ENCODE assay signal across 17 cellular contexts in genomic region chr22:42401562-42402334, GRCh38. TPM values are rescaled to one million over a fixed set of nuclear protein-coding genes. Genes with fewer than 3 reads are reported as not detected.
DNase-seq lines count a peak whose midpoint lies in the region; ATAC-seq and TF ChIP-seq lines count a peak whose summit lies in the region.
"Had no signal": no experiment of that assay in that cellular context is flagged by ENCODE, and none has a peak within 500 bp of the region (broad histone marks: within the 10 kb centered on the region; RNA-seq: fewer than 3 reads in every experiment).

No MANE protein-coding gene starts in this region.

- H4K8ac ChIP-seq in H9 (replicated peaks; ENCODE audit: insufficient read length, low read depth, low read length) = no peak overlapping the region

- H3K36me3 ChIP-seq in H7 (replicated peaks; ENCODE audit: control insufficient read depth, insufficient read depth, low read length) (no peaks in the 10 kb centered on the region), brain microvascular endothelial cell (replicated peaks) (no peaks in the 10 kb centered on the region)
- H3K36me3 ChIP-seq: BE2C had no signal

- H3K27ac ChIP-seq in brain microvascular endothelial cell (no peak overlapping the region), H9 (ENCODE audit: insufficient read length, low read depth, low read length) (no peak overlapping the region)

- H3K4me2 ChIP-seq in H9 (ENCODE audit: insufficient read depth, insufficient read length, low read length) = no peak overlapping the region

- H2AK5ac ChIP-seq in H9 (ENCODE audit: insufficient read length, low read length) = no peak overlapping the region

- H4K20me1 ChIP-seq in H9 (ENCODE audit: control insufficient read depth, insufficient read depth, insufficient read length) = no peaks in the 10 kb centered on the region

- H3K27ac Mint-ChIP-seq in WTC11 = no peak overlapping the region
- peak overlapping the region; percentile 54 for H3K27ac Mint-ChIP-seq in nephron progenitor cell
- H3K27ac Mint-ChIP-seq in H9 = no peak overlapping the region; a peak in 2 of 7 replicates
- H3K27ac Mint-ChIP-seq: HFFc6 had no signal

- H3K9ac ChIP-seq in H9 (ENCODE audit: extremely low read depth, insufficient read length, low read length) = no peak overlapping the region

- in situ Hi-C loops in brain microvascular endothelial cell (cut with HindIII; ENCODE audit: low pct_ligation_motif_present, low sequenced_read_pairs) = no loop called here

- H3K9me3 Mint-ChIP-seq in WTC11 (no peaks in the 10 kb centered on the region), nephron progenitor cell (no peaks in the 10 kb centered on the region), H9 (no peaks in the 10 kb centered on the region; a peak in 1 of 5 replicates)
- H3K9me3 Mint-ChIP-seq: CD4-positive, alpha-beta memory T cell; HFFc6 had no signal

- no peak overlapping the region for H3K23ac ChIP-seq in H9 (ENCODE audit: insufficient read length, low read depth, low read length)

- H3K4me1 Mint-ChIP-seq in WTC11 = peaks cover 40% of the 10 kb centered on the region
- peaks cover 39% of the 10 kb centered on the region for H3K4me1 Mint-ChIP-seq in nephron progenitor cell
- peaks cover 30 to 44% of the 10 kb centered on the region in 2 experiments for H3K4me1 Mint-ChIP-seq in H9

- H3K4me1 ChIP-seq in H9 (ENCODE audit: insufficient read depth, low read length) = no peaks in the 10 kb centered on the region

- no peak overlapping the region for H3K4ac ChIP-seq in H9 (ENCODE audit: low read depth, low read length)

- H3K4me3 Mint-ChIP-seq in WTC11 (no peak overlapping the region), nephron progenitor cell (no peak overlapping the region), H9 (no peak overlapping the region; a peak in 1 of 5 replicates)
- H3K4me3 Mint-ChIP-seq: CD4-positive, alpha-beta memory T cell; HFFc6 had no signal

- no peak overlapping the region for H2BK120ac ChIP-seq in H9 (ENCODE audit: low read depth, low read length, poor library complexity, severe bottlenecking)

- no peak overlapping the region for H3K56ac ChIP-seq in H9 (ENCODE audit: insufficient read length, low read depth, low read length)

- no peak overlapping the region for H4K5ac ChIP-seq in H9 (ENCODE audit: insufficient read length, low read depth, low read length)

- ATAC-seq in WTC11 = peak; percentile 20; the same call in 1 of the 2 replicates

- no peak overlapping the region for H3K18ac ChIP-seq in H9 (ENCODE audit: insufficient read length, low read depth, low read length)

- POLR2A ChIA-PET in WTC11 (lab: Charles Lee) = no interaction called here

- H3K9me3 ChIP-seq in H9 (ENCODE audit: control insufficient read depth, low read depth, low read length) = no peaks in the 10 kb centered on the region
- H3K9me3 ChIP-seq: BE2C had no signal

- no peak overlapping the region for H2BK15ac ChIP-seq in H9 (ENCODE audit: low read depth, low read length)

- no peaks in the 10 kb centered on the region; the same call in 1 of the 2 replicates for H3K27me3 ChIP-seq in H7 (ENCODE audit: control insufficient read depth, insufficient read depth, low read length)
- peaks cover 5% of the 10 kb centered on the region for H3K27me3 ChIP-seq in brain microvascular endothelial cell (replicated peaks)
- H3K27me3 ChIP-seq in H9 (ENCODE audit: insufficient read depth, low read length) = no peaks in the 10 kb centered on the region
- H3K27me3 ChIP-seq: BE2C had no signal

- no peak overlapping the region for H4K91ac ChIP-seq in H9 (ENCODE audit: insufficient read length, low read depth, low read length)

- TF ChIP-seq CTCF in WTC11 (IDR thresholded peaks at IDR 0.05) (no peak), nephron progenitor cell (IDR thresholded peaks at IDR 0.05) (no peak), brain microvascular endothelial cell (IDR thresholded peaks at IDR 0.05; ENCODE audit: low read depth, low read length, missing control alignments) (no peak), H9 (conservative IDR thresholded peaks at IDR 0.05) (no peak; the same call in 2 of the 3 replicates)

- DNase-seq in Daoy (ENCODE audit: low read depth) (peak; percentile 48), H7 (peak; percentile 66), WTC11 (ENCODE audit: low spot score) (no peak), nephron progenitor cell (no peak), brain microvascular endothelial cell (no peak), H9 (no peak), NCI-H2107 treated with DMSO at 0.1 percent for 48 hours (lab: John Stamatoyannopoulos, UW; ENCODE audit: unreplicated experiment) (no peak)
- DNase-seq: BE2C; Calu3; CD4-positive, alpha-beta memory T cell; HFFc6; NCI-H1417; NCI-H1930; NCI-H2171 treated with DMSO at 0.1 percent for 48 hours; NCI-H446 treated with DMSO at 0.1 percent for 48 hours had no signal

- no peak overlapping the region for H3K14ac ChIP-seq in H9 (ENCODE audit: insufficient read depth, low read length)

- H3K79me2 ChIP-seq in H9 (ENCODE audit: insufficient read depth, low read length) = no peaks in the 10 kb centered on the region

- no peak overlapping the region for H2BK20ac ChIP-seq in H9 (ENCODE audit: low read depth, low read length, poor library complexity, severe bottlenecking)

- no peak overlapping the region for H2BK12ac ChIP-seq in H9 (ENCODE audit: insufficient read length, low read depth, low read length)

- H3K36me3 Mint-ChIP-seq in WTC11 (no peaks in the 10 kb centered on the region), nephron progenitor cell (ENCODE audit: low read depth) (no peaks in the 10 kb centered on the region), H9 (ENCODE audit: insufficient read depth in 1 of 3, low read depth in 3 of 3) (no peaks in the 10 kb centered on the region)
- H3K36me3 Mint-ChIP-seq: CD4-positive, alpha-beta memory T cell had no signal

- no peak overlapping the region for H2AFZ ChIP-seq in H9 (ENCODE audit: low read length)

- H3T11ph ChIP-seq in H9 (ENCODE audit: low read length) = no peak overlapping the region

- H3K4me3 ChIP-seq in H7 (ENCODE audit: insufficient read depth, low read depth, low read length) (no peak overlapping the region), brain microvascular endothelial cell (ENCODE audit: low read depth, low read length) (no peak overlapping the region)

- no peaks in the 10 kb centered on the region for H3K79me1 ChIP-seq in H9 (ENCODE audit: insufficient read depth, low read depth, low read length, poor library complexity, severe bottlenecking)

- CTCF ChIA-PET in WTC11 (lab: Charles Lee) = interaction anchor here (1.5 kb wide), 1 partner anchor 35 kb away, joined by 5 read pairs; no protein-coding TSS in a partner anchor

- H3K23me2 ChIP-seq in H9 (ENCODE audit: insufficient read length, low read depth, low read length, poor library complexity, severe bottlenecking) = no peaks in the 10 kb centered on the region

- H3K27me3 Mint-ChIP-seq in WTC11 (ENCODE audit: low read depth) (peaks cover 3% of the 10 kb centered on the region; the same call in 1 of the 2 replicates), nephron progenitor cell (ENCODE audit: low read depth, poor library complexity) (peaks cover 57% of the 10 kb centered on the region), H9 (ENCODE audit: low read depth) (peaks cover 36% of the 10 kb centered on the region)
- H3K27me3 Mint-ChIP-seq: CD4-positive, alpha-beta memory T cell had no signal

- no CpG with 5 or more reads among the region's 17 CpGs for WGBS in H9 (ENCODE audit: extremely low coverage, insufficient read length, low lambda C conversion rate)

- H2BK5ac ChIP-seq in H9 (ENCODE audit: insufficient read length, low read length) = no peak overlapping the region

TF ChIP-seq in WTC11, 78 proteins besides CTCF, POLR2A, EP300 and RAD21:
- no peak for TF ChIP-seq NR2C2 (CRISPR knock-in tag; IDR thresholded peaks at IDR 0.05)
- TF ChIP-seq, protein P1, sequence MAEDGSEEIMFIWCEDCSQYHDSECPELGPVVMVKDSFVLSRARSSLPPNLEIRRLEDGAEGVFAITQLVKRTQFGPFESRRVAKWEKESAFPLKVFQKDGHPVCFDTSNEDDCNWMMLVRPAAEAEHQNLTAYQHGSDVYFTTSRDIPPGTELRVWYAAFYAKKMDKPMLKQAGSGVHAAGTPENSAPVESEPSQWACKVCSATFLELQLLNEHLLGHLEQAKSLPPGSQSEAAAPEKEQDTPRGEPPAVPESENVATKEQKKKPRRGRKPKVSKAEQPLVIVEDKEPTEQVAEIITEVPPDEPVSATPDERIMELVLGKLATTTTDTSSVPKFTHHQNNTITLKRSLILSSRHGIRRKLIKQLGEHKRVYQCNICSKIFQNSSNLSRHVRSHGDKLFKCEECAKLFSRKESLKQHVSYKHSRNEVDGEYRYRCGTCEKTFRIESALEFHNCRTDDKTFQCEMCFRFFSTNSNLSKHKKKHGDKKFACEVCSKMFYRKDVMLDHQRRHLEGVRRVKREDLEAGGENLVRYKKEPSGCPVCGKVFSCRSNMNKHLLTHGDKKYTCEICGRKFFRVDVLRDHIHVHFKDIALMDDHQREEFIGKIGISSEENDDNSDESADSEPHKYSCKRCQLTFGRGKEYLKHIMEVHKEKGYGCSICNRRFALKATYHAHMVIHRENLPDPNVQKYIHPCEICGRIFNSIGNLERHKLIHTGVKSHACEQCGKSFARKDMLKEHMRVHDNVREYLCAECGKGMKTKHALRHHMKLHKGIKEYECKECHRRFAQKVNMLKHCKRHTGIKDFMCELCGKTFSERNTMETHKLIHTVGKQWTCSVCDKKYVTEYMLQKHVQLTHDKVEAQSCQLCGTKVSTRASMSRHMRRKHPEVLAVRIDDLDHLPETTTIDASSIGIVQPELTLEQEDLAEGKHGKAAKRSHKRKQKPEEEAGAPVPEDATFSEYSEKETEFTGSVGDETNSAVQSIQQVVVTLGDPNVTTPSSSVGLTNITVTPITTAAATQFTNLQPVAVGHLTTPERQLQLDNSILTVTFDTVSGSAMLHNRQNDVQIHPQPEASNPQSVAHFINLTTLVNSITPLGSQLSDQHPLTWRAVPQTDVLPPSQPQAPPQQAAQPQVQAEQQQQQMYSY (CRISPR knock-in tag; IDR thresholded peaks at IDR 0.05) = peak; percentile 55

RNA-seq across cellular contexts. Expression of gene NFAM1, which starts 30.5 kb away (rescaled TPM):
- 0.17 and 0.51 TPM in 2 replicates for total RNA-seq in Daoy (2014; rRNA removed; shearing (Covaris generic))
- total RNA-seq in H7 (2014; rRNA removed; shearing (Covaris generic)) = 0.48 and 0.69 TPM in 2 replicates
- total RNA-seq in WTC11 (2021) (0.92 to 1.6 TPM (median 1.2 TPM) in 3 replicates), H9 (2021) (0.55 and 0.68 TPM in 2 replicates)
- total RNA-seq: HFFc6, HT1080, SK-MEL-5 had no signal

Comparison
In these comparisons a context has a peak if more than half of its experiments do, and no peak if none do; other contexts are left out.
1. DNase-seq: peak in Daoy (single experiment) and H7 (single experiment); none in WTC11 (single experiment), nephron progenitor cell (single experiment), brain microvascular endothelial cell (single experiment), H9 (single experiment) and NCI-H2107 treated with DMSO at 0.1 percent for 48 hours (single experiment).